In genomic region chr1:155007253-155007828, GRCh38 we compare ENCODE assay signal across 10 cellular contexts. TPM values are rescaled to one million over a fixed set of nuclear protein-coding genes. Genes with fewer than 3 reads are reported as not detected.
DNase-seq lines count a peak whose midpoint lies in the region; ATAC-seq lines count a peak whose summit lies in the region.
"Had no signal": no experiment of that assay in that cellular context is flagged by ENCODE, and none has a peak within 500 bp of the region (broad histone marks: within the 10 kb centered on the region; RNA-seq: fewer than 3 reads in every experiment).

No MANE protein-coding gene starts in this region.

- H3K27ac ChIP-seq in layer of hippocampus (ENCODE audit: low read depth, low read length) = peak overlapping the region; percentile 99
- peak overlapping the region; percentile 94 for H3K27ac ChIP-seq in stomach smooth muscle (ENCODE audit: low read length)

- peak overlapping the region; percentile 48 to 55 for H3K9ac ChIP-seq in stomach smooth muscle (ENCODE audit: low read length in 2 of 2)

- peak; percentile 70 for DNase-seq in MG63
- DNase-seq in anterior cingulate cortex (lab: John Stamatoyannopoulos, UW) = peak in 49 of 58 donors; percentile 15 to 78 (median 45)
- DNase-seq in HK-2 (ENCODE audit: unreplicated experiment) = no peak
- no peak for DNase-seq in SW480 (ENCODE audit: low spot score)
- DNase-seq: NCI-H1436 treated with DMSO at 0.1 percent for 48 hours, PC-3 had no signal

- H3K9me3 ChIP-seq in MG63 (no peaks in the 10 kb centered on the region; the same call in 1 of the 2 replicates), stomach smooth muscle (ENCODE audit: control insufficient read depth in 2 of 2, low read length in 2 of 2) (no peaks in the 10 kb centered on the region)

- H3K36me3 ChIP-seq in MG63 = peaks cover 75% of the 10 kb centered on the region
- H3K36me3 ChIP-seq in stomach smooth muscle (ENCODE audit: control insufficient read depth in 2 of 2, insufficient read depth in 2 of 2, low read length in 2 of 2) = no peaks in the 10 kb centered on the region

- H3K27me3 ChIP-seq in MG63 (no peaks in the 10 kb centered on the region), layer of hippocampus (ENCODE audit: control insufficient read depth, insufficient read depth, low read length) (no peaks in the 10 kb centered on the region), stomach smooth muscle (ENCODE audit: control insufficient read depth in 1 of 2, insufficient read depth in 2 of 2, low read length in 2 of 2) (no peaks in the 10 kb centered on the region)

- H3K4me3 ChIP-seq in MG63 = no peak overlapping the region
- H3K4me3 ChIP-seq in stomach smooth muscle (ENCODE audit: low read length in 2 of 2) = peak overlapping the region in 1 of 2 donors; percentile 44

- H3K4me1 ChIP-seq in stomach smooth muscle (ENCODE audit: control insufficient read depth, insufficient read depth, low read length) = peaks cover 63% of the 10 kb centered on the region

- no peak for ATAC-seq in HG02973 (IDR thresholded peaks at IDR 0.05; ENCODE audit: unreplicated experiment)
- ATAC-seq: PC-3 had no signal

RNA-seq across cellular contexts. Expression of gene ZBTB7B, which starts 4.7 kb away (rescaled TPM):
- total RNA-seq in MG63 (2014; rRNA removed; shearing (Covaris generic); ENCODE audit: low replicate concordance) = 25.7 and 60.5 TPM in 2 replicates

RNA-seq across cellular contexts. Expression of gene LENEP, which starts 14.0 kb away (rescaled TPM):
- not detected in 2 replicates for total RNA-seq in MG63 (2014; rRNA removed; shearing (Covaris generic); ENCODE audit: low replicate concordance)
- total RNA-seq: PC-3 had no signal

RNA-seq across cellular contexts. Expression of gene FLAD1, which starts 24.2 kb away (rescaled TPM):
- total RNA-seq in MG63 (2014; rRNA removed; shearing (Covaris generic); ENCODE audit: low replicate concordance) = 39.6 and 49.6 TPM in 2 replicates

RNA-seq across cellular contexts. Expression of gene DCST2, which starts 26.2 kb away (rescaled TPM):
- not detected in 2 replicates for total RNA-seq in MG63 (2014; rRNA removed; shearing (Covaris generic); ENCODE audit: low replicate concordance)

RNA-seq across cellular contexts. Expression of gene DCST1, which starts 26.3 kb away (rescaled TPM):
- total RNA-seq in MG63 (2014; rRNA removed; shearing (Covaris generic); ENCODE audit: low replicate concordance) = not detected in 2 replicates
- total RNA-seq: PC-3, renal cortical epithelial cell had no signal

Comparison
In these comparisons a context has a peak if more than half of its experiments do, and no peak if none do; other contexts are left out.
1. DNase-seq: peak in MG63 (single experiment) and anterior cingulate cortex (49 of 58); none in HK-2 (single experiment) and SW480 (single experiment).